In genomic region chr2:237297421-237298155, GRCh38 we compare ENCODE assay signal across 16 cellular contexts.
DNase-seq lines count a peak whose midpoint lies in the region; ATAC-seq and TF ChIP-seq lines count a peak whose summit lies in the region.
"Had no signal": no experiment of that assay in that cellular context is flagged by ENCODE, and none has a peak within 500 bp of the region (broad histone marks: within the 10 kb centered on the region; RNA-seq: fewer than 3 reads in every experiment).

No MANE protein-coding gene starts in this region.

- CTCF ChIA-PET in OCI-LY7 (lab: Charles Lee; ENCODE audit: unreplicated experiment): no interaction called here

- no peak for TF ChIP-seq CTCF in gastroesophageal sphincter (IDR thresholded peaks at IDR 0.05)
- TF ChIP-seq CTCF in OCI-LY7 (conservative IDR thresholded peaks at IDR 0.05; ENCODE audit: low read length): no peak

- BruUV-seq in OCI-LY7 (replicated peaks; lab: Mats Ljungman, UMichigan): no TSS peak

- DNase-seq in DMS53 (lab: John Stamatoyannopoulos, UW) (peak; percentile 98), NCI-H510A treated with DMSO at 0.1 percent for 48 hours (lab: John Stamatoyannopoulos, UW) (peak; percentile 85), renal cortical epithelial cell (ENCODE audit: low read depth) (peak; percentile 48), sciatic nerve (ENCODE audit: low spot score) (no peak), immature natural killer cell (no peak), GM19238 (ENCODE audit: insufficient read length, low spot score) (no peak), OCI-LY7 (ENCODE audit: low spot score) (no peak)
- DNase-seq: activated B cell treated with CpG ODN at 0.5 μM for 24 hours; activated CD8-positive, alpha-beta memory T cell treated with anti-CD3 and anti-CD28 coated beads, Interleukin-2, amount 50 U/mL, for 4 hours; activated naive CD8-positive, alpha-beta T cell treated with anti-CD3 and anti-CD28 coated beads, Interleukin-2, amount 10 ng/mL, durations not matched to agents 7 days and 5 days; DMS 273 treated with DMSO at 0.1 percent for 48 hours; natural killer cell; NCI-H1694 treated with DMSO at 0.1 percent for 48 hours had no signal

- H3K4me1 ChIP-seq in gastroesophageal sphincter (peaks cover 0 to 65% (median 8%) of the 10 kb centered on the region in 3 donors), OCI-LY7 (ENCODE audit: insufficient read depth, low read length, poor library complexity, severe bottlenecking) (no peaks in the 10 kb centered on the region)

- intact Hi-C loops in sciatic nerve (cut with DNase I) (no loop called here), OCI-LY7 (cut with micrococcal nuclease; ENCODE audit: unreplicated experiment) (no loop called here)

- H3K4me3 ChIP-seq in gastroesophageal sphincter: no peak overlapping the region
- no peak overlapping the region for H3K4me3 ChIP-seq in OCI-LY7 (ENCODE audit: low read depth, low read length, poor library complexity, severe bottlenecking)
- H3K4me3 ChIP-seq: coronary artery, GM12878 had no signal

- H2AFZ ChIP-seq in OCI-LY7 (ENCODE audit: low read length): no peak overlapping the region

- H3K79me2 ChIP-seq in OCI-LY7 (ENCODE audit: insufficient read depth, low read depth, low read length): no peaks in the 10 kb centered on the region

- H3K4me3 Mint-ChIP-seq in immature natural killer cell: no peak overlapping the region
- H3K4me3 Mint-ChIP-seq: activated B cell treated with CpG ODN at 0.5 μM for 24 hours; activated naive CD8-positive, alpha-beta T cell treated with anti-CD3 and anti-CD28 coated beads, Interleukin-2, amount 10 ng/mL, durations not matched to agents 7 days and 5 days; natural killer cell had no signal

- H3K9me2 ChIP-seq in OCI-LY7 (ENCODE audit: insufficient read depth, low read length): no peaks in the 10 kb centered on the region

- POLR2A ChIA-PET in OCI-LY7 (lab: Charles Lee): no interaction called here

- H3K9me3 ChIP-seq in gastroesophageal sphincter (no peaks in the 10 kb centered on the region), OCI-LY7 (ENCODE audit: low read length) (no peaks in the 10 kb centered on the region)

- H3K36me3 Mint-ChIP-seq in immature natural killer cell: no peaks in the 10 kb centered on the region
- H3K36me3 Mint-ChIP-seq: activated naive CD8-positive, alpha-beta T cell treated with anti-CD3 and anti-CD28 coated beads, Interleukin-2, amount 10 ng/mL, durations not matched to agents 7 days and 5 days; natural killer cell had no signal

- no peak overlapping the region for H3K4me2 ChIP-seq in OCI-LY7 (ENCODE audit: low read length)

- no peak for TF ChIP-seq POLR2A in gastroesophageal sphincter (IDR thresholded peaks at IDR 0.05)

- peaks cover 0 to 29% (median 6%) of the 10 kb centered on the region in 3 donors for H3K27me3 Mint-ChIP-seq in immature natural killer cell (ENCODE audit: low read depth in 3 of 3)

- 53 to 78% methylated on average over 6 of the region's 6 CpGs for WGBS in gastroesophageal sphincter (ENCODE audit: low coverage in 1 of 2), 2 donors

- TF ChIP-seq EP300 in gastroesophageal sphincter (IDR thresholded peaks at IDR 0.05): no peak

- H3K4me1 Mint-ChIP-seq in immature natural killer cell: no peaks in the 10 kb centered on the region
- H3K4me1 Mint-ChIP-seq: activated B cell treated with CpG ODN at 0.5 μM for 24 hours; activated naive CD8-positive, alpha-beta T cell treated with anti-CD3 and anti-CD28 coated beads, Interleukin-2, amount 10 ng/mL, durations not matched to agents 7 days and 5 days; natural killer cell had no signal

- H3K36me3 ChIP-seq in gastroesophageal sphincter (no peaks in the 10 kb centered on the region), OCI-LY7 (ENCODE audit: insufficient read depth, low read length) (no peaks in the 10 kb centered on the region)

- no peaks in the 10 kb centered on the region for H4K20me1 ChIP-seq in OCI-LY7 (ENCODE audit: insufficient read depth, low read length)

- peak overlapping the region in 1 of 6 donors; percentile 53 for H3K27ac Mint-ChIP-seq in immature natural killer cell
- H3K27ac Mint-ChIP-seq: activated B cell treated with CpG ODN at 0.5 μM for 24 hours; activated naive CD8-positive, alpha-beta T cell treated with anti-CD3 and anti-CD28 coated beads, Interleukin-2, amount 10 ng/mL, durations not matched to agents 7 days and 5 days; natural killer cell had no signal

- H3K27me3 ChIP-seq in gastroesophageal sphincter: no peaks in the 10 kb centered on the region

- no peak for ATAC-seq in gastroesophageal sphincter
- no peak for ATAC-seq in sciatic nerve
- ATAC-seq: GM12878, natural killer cell had no signal

- H3K27ac ChIP-seq in gastroesophageal sphincter (peak overlapping the region in 3 of 4 donors; percentile 61 to 88 (median 85)), OCI-LY7 (ENCODE audit: low read depth, low read length, poor library complexity, severe bottlenecking) (no peak overlapping the region)

- no peaks in the 10 kb centered on the region for H3K9me3 Mint-ChIP-seq in immature natural killer cell
- H3K9me3 Mint-ChIP-seq: activated naive CD8-positive, alpha-beta T cell treated with anti-CD3 and anti-CD28 coated beads, Interleukin-2, amount 10 ng/mL, durations not matched to agents 7 days and 5 days; natural killer cell had no signal

Comparison
In these comparisons a context has a peak if more than half of its experiments do, and no peak if none do; other contexts are left out.
1. DNase-seq: peak in DMS53 (single experiment), NCI-H510A treated with DMSO at 0.1 percent for 48 hours (single experiment) and renal cortical epithelial cell (single experiment); none in sciatic nerve (single experiment), immature natural killer cell (0 of 3), GM19238 (single experiment) and OCI-LY7 (single experiment).